In the genomic region with DNA sequence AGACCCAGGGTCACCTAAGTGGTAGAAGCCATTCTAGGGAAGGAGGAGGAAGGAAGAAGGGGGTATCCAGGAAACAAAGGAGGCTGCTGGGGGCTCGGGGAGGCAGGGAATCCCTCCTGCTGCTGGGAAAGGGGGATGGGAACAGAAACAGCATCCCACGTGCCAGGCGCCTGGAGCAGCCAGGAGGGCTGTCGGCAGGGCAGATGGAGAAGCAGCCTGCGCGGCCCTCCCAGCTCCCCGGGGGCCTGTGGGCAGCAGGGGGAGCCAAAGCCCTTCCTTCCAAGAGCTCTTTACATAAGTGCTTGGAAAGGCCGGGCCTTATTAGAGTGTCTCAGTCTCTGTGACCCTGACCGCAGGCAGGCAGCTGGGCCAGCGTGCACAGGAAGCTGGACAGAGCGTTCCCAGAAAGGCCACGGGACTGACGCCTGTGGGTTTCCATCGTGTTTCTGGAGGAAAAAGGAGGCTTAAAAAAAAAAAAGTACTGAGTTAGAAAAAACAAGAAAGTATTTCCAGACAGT, we compare ENCODE assay signal across 8 cellular contexts. TPM values are rescaled to one million over a fixed set of nuclear protein-coding genes. Genes with fewer than 3 reads are reported as not detected.
A peak's percentile ranks its signal among the peaks of the same experiment; 100 is the strongest.
DNase-seq lines count a peak whose midpoint lies in the region; ATAC-seq and TF ChIP-seq lines count a peak whose summit lies in the region.

No MANE protein-coding gene starts in this region.

- H3F3A ChIP-seq in OCI-LY1 (ENCODE audit: insufficient read depth, low read length), result no peaks in the 10 kb centered on the region

- no peak overlapping the region for H3K4me3 ChIP-seq in OCI-LY1 (ENCODE audit: low read depth, low read length, poor library complexity, severe bottlenecking)

- no peak overlapping the region for H3K4me3 Mint-ChIP-seq in endothelial cell (ENCODE audit: unreplicated experiment)

- peaks cover 9% of the 10 kb centered on the region for H3K27me3 Mint-ChIP-seq in endothelial cell (ENCODE audit: unreplicated experiment)

- peaks cover 31% of the 10 kb centered on the region for H3K36me3 Mint-ChIP-seq in endothelial cell (ENCODE audit: low read depth, unreplicated experiment)

- no peak for ATAC-seq in HG02571 (IDR thresholded peaks at IDR 0.05; ENCODE audit: unreplicated experiment)

- 0 out of 2 replicates have a peak, but pooled peaks cover 4% of the 10 kb centered on the region for H3K27me3 ChIP-seq in OCI-LY1 (ENCODE audit: insufficient read depth, low read length)

- H3K4me1 ChIP-seq in OCI-LY1 (ENCODE audit: insufficient read depth, low read length, severe bottlenecking), result no peaks in the 10 kb centered on the region

- no peaks in the 10 kb centered on the region for H3K9me3 Mint-ChIP-seq in endothelial cell (ENCODE audit: unreplicated experiment)

- no peaks in the 10 kb centered on the region for H3K36me3 ChIP-seq in OCI-LY1 (ENCODE audit: insufficient read depth, low read length)

- H3K4me1 Mint-ChIP-seq in endothelial cell (ENCODE audit: unreplicated experiment), result peaks cover 20% of the 10 kb centered on the region

- DNase-seq in DMS153 (lab: John Stamatoyannopoulos, UW), result peak; percentile 55
- peak; percentile 78 for DNase-seq in HK-2 (ENCODE audit: unreplicated experiment)
- peak; percentile 58 for DNase-seq in activated T-cell treated with anti-CD3 and anti-CD28 coated beads for 4 hours
- DNase-seq in endothelial cell (ENCODE audit: low spot score), result peak; percentile 94
- peak; percentile 91 for DNase-seq in midbrain (lab: John Stamatoyannopoulos, UW)
- peak; percentile 26 for DNase-seq in stimulated activated CD8-positive, alpha-beta memory T cell treated with anti-CD3 and anti-CD28 coated beads, Interleukin-15, amount 100 ng/mL, for 24 hours (ENCODE audit: low read depth)

- H3K27ac Mint-ChIP-seq in endothelial cell (ENCODE audit: unreplicated experiment), result peak overlapping the region; percentile 78

- H3K4me2 ChIP-seq in OCI-LY1 (ENCODE audit: low read length), result no peak overlapping the region

- H3K9me2 ChIP-seq in OCI-LY1 (ENCODE audit: low read depth, low read length), result no peaks in the 10 kb centered on the region

- TF ChIP-seq CTCF in OCI-LY1 (IDR thresholded peaks at IDR 0.05; ENCODE audit: low read length) (peak; percentile 54), endothelial cell (IDR thresholded peaks at IDR 0.05; ENCODE audit: unreplicated experiment) (no peak)

- H4K20me1 ChIP-seq in OCI-LY1 (ENCODE audit: insufficient read depth, low read length), result no peaks in the 10 kb centered on the region

- no peaks in the 10 kb centered on the region for H3K79me2 ChIP-seq in OCI-LY1 (ENCODE audit: insufficient read depth, low read length)

- no peak overlapping the region for H2AFZ ChIP-seq in OCI-LY1 (ENCODE audit: low read length)

- no peaks in the 10 kb centered on the region for H3K9me3 ChIP-seq in OCI-LY1 (ENCODE audit: low read length)

- H3K9ac ChIP-seq in OCI-LY1 (ENCODE audit: low read length), result no peak overlapping the region

- no peak overlapping the region for H3K27ac ChIP-seq in OCI-LY1 (ENCODE audit: low read depth, low read length, poor library complexity, severe bottlenecking)

RNA-seq across cellular contexts. Expression of a gene that starts 24.8 kb away (rescaled TPM):
- total RNA-seq in endothelial cell (ENCODE audit: unreplicated experiment), result 156 TPM

RNA-seq across cellular contexts. Expression of a gene that starts 41.0 kb away (rescaled TPM):
- 14.3 TPM for total RNA-seq in endothelial cell (ENCODE audit: unreplicated experiment)

RNA-seq across cellular contexts. Expression of a gene that starts 43.4 kb away (rescaled TPM):
- 161 TPM for total RNA-seq in endothelial cell (ENCODE audit: unreplicated experiment)

Comparison
In these comparisons a context has a peak if more than half of its experiments do, and no peak if none do; other contexts are left out.
1. DNase-seq: peak in every context shown above with its lines; median percentile 94 in endothelial cell; 91 in midbrain; 78 in HK-2; 58 in activated T-cell treated with anti-CD3 and anti-CD28 coated beads for 4 hours; 55 in DMS153; 26 in stimulated activated CD8-positive, alpha-beta memory T cell treated with anti-CD3 and anti-CD28 coated beads, Interleukin-15, amount 100 ng/mL, for 24 hours.